ENCODE assay signal across 1 cellular context in genomic region chr19:18109731-18110671, GRCh38.
TF ChIP-seq lines count a peak whose summit lies in the region.

No MANE protein-coding gene starts in this region.

TF ChIP-seq in HepG2, 621 proteins besides CTCF, POLR2A, EP300 and RAD21 (continued from another document and continues in another):
- TF ChIP-seq ZBED4 (CRISPR knock-in tag; IDR thresholded peaks at IDR 0.05; ENCODE audit: borderline replicate concordance) (no peak; the same call in 1 of the 2 replicates), SALL2 (CRISPR knock-in tag; IDR thresholded peaks at IDR 0.05) (no peak; the same call in 1 of the 2 replicates), ZNF747 (CRISPR knock-in tag; IDR thresholded peaks at IDR 0.05; ENCODE audit: borderline replicate concordance) (no peak), ESRRA (CRISPR knock-in tag; IDR thresholded peaks at IDR 0.05; ENCODE audit: low read depth) (peak; percentile 15; the same call in 1 of the 2 replicates), MTF1 (CRISPR knock-in tag; IDR thresholded peaks at IDR 0.05) (no peak), ETV5 (CRISPR knock-in tag; IDR thresholded peaks at IDR 0.05; ENCODE audit: borderline replicate concordance) (0 out of 2 replicates have a peak, but pooled peaks have one; percentile 32), YEATS2 (CRISPR knock-in tag; IDR thresholded peaks at IDR 0.05; ENCODE audit: borderline replicate concordance) (0 out of 2 replicates have a peak, but pooled peaks have one; percentile 9), ELF3 (CRISPR knock-in tag; IDR thresholded peaks at IDR 0.05) (0 out of 2 replicates have a peak, but pooled peaks have one; percentile 4), ZNF589 (CRISPR knock-in tag; conservative IDR thresholded peaks at IDR 0.05) (peak; percentile 16; the same call in 1 of the 2 replicates), ZFY (CRISPR knock-in tag; IDR thresholded peaks at IDR 0.05) (peak; percentile 68), RFX3 (CRISPR knock-in tag; IDR thresholded peaks at IDR 0.05) (no peak), ZNF20 (CRISPR knock-in tag; IDR thresholded peaks at IDR 0.05) (no peak), PHB2 (IDR thresholded peaks at IDR 0.05; ENCODE audit: partially characterized antibody) (no peak), E2F2 (CRISPR knock-in tag; IDR thresholded peaks at IDR 0.05; ENCODE audit: borderline replicate concordance) (0 out of 2 replicates have a peak, but pooled peaks have one; percentile 30), POGK (CRISPR knock-in tag; conservative IDR thresholded peaks at IDR 0.05) (no peak), MED13 (CRISPR knock-in tag; IDR thresholded peaks at IDR 0.05) (0 out of 2 replicates have a peak, but pooled peaks have one; percentile 23), CBX5 (CRISPR knock-in tag; IDR thresholded peaks at IDR 0.05; ENCODE audit: borderline replicate concordance) (no peak), ZNF788 (CRISPR knock-in tag; IDR thresholded peaks at IDR 0.05; ENCODE audit: borderline replicate concordance) (no peak), EZH2 (conservative IDR thresholded peaks at IDR 0.05; ENCODE audit: low read depth, low read length) (no peak), NR0B2 (CRISPR knock-in tag; IDR thresholded peaks at IDR 0.05) (peak; percentile 16; the same call in 1 of the 2 replicates), ZUFSP (CRISPR knock-in tag; IDR thresholded peaks at IDR 0.05; ENCODE audit: borderline replicate concordance) (no peak), SRY (CRISPR knock-in tag; IDR thresholded peaks at IDR 0.05) (peak; percentile 31; the same call in 1 of the 2 replicates), HOXA5 (CRISPR knock-in tag; IDR thresholded peaks at IDR 0.05) (0 out of 2 replicates have a peak, but pooled peaks have one; percentile 62), EHMT2 (IDR thresholded peaks at IDR 0.05; ENCODE audit: borderline replicate concordance, low read depth, low read length) (no peak), HCFC1 (IDR thresholded peaks at IDR 0.05; ENCODE audit: low read depth, low read length) (no peak), SRSF1 (optimal IDR thresholded peaks at IDR 0.05; ENCODE audit: low read depth, low read length) (peak; percentile 55), KAT8 (CRISPR knock-in tag; IDR thresholded peaks at IDR 0.05) (0 out of 2 replicates have a peak, but pooled peaks have one; percentile 9), ZNF850 (CRISPR knock-in tag; conservative IDR thresholded peaks at IDR 0.05) (no peak), UBTF (CRISPR knock-in tag; IDR thresholded peaks at IDR 0.05) (peak; percentile 93), CBX1 (IDR thresholded peaks at IDR 0.05; ENCODE audit: low read depth) (no peak), SETDB1 (CRISPR knock-in tag; IDR thresholded peaks at IDR 0.05; ENCODE audit: borderline replicate concordance) (no peak), PRPF4 (IDR thresholded peaks at IDR 0.05; ENCODE audit: low read depth, low read length, poor library complexity, severe bottlenecking) (no peak), ZNF446 (CRISPR knock-in tag; IDR thresholded peaks at IDR 0.05) (peak; percentile 8; the same call in 1 of the 2 replicates), ARID5B (CRISPR knock-in tag; IDR thresholded peaks at IDR 0.05) (no peak), ATF1 (CRISPR knock-in tag; IDR thresholded peaks at IDR 0.05) (no peak), SKI (IDR thresholded peaks at IDR 0.05; ENCODE audit: partially characterized antibody) (peak; percentile 46), ZNF639 (CRISPR knock-in tag; conservative IDR thresholded peaks at IDR 0.05) (peak; percentile 43; the same call in 1 of the 2 replicates), ZNF160 (CRISPR knock-in tag; IDR thresholded peaks at IDR 0.05) (no peak), MYC (CRISPR knock-in tag; IDR thresholded peaks at IDR 0.05; ENCODE audit: borderline replicate concordance) (peak; percentile 44; the same call in 1 of the 2 replicates), ZNF280D (CRISPR knock-in tag; IDR thresholded peaks at IDR 0.05) (0 out of 2 replicates have a peak, but pooled peaks have one; percentile 27), AHR (CRISPR knock-in tag; IDR thresholded peaks at IDR 0.05) (no peak), HES4 (CRISPR knock-in tag; IDR thresholded peaks at IDR 0.05; ENCODE audit: borderline replicate concordance) (no peak)
